Comparison of ENCODE assay signal across 18 cellular contexts in genomic region chr18:11522992-11523391, GRCh38.
DNase-seq lines count a peak whose midpoint lies in the region; ATAC-seq, FAIRE-seq and TF ChIP-seq lines count a peak whose summit lies in the region.
"Had no signal": no experiment of that assay in that cellular context is flagged by ENCODE, and none has a peak within 500 bp of the region (broad histone marks: within the 10 kb centered on the region; RNA-seq: fewer than 3 reads in every experiment).

No MANE protein-coding gene starts in this region.

- H3K4me2 ChIP-seq in astrocyte (ENCODE audit: low read length) (peak overlapping the region; percentile 36), mesenchymal stem cell (ENCODE audit: low read length, poor library complexity, severe bottlenecking) (no peak overlapping the region)
- H3K4me2 ChIP-seq: KMS-11 had no signal

- no peak overlapping the region for H3K23ac ChIP-seq in mesenchymal stem cell (ENCODE audit: low read length in 2 of 2)

- no peaks in the 10 kb centered on the region for H3K79me1 ChIP-seq in mesenchymal stem cell (replicated peaks; ENCODE audit: low read length, poor library complexity, severe bottlenecking)

- H3K9ac ChIP-seq in astrocyte (ENCODE audit: low read length) = no peak overlapping the region
- H3K9ac ChIP-seq in mesenchymal stem cell (ENCODE audit: low read length) = no peak overlapping the region
- H3K9ac ChIP-seq: KMS-11 had no signal

- peaks cover 6% of the 10 kb centered on the region for H3K9me3 Mint-ChIP-seq in astrocyte (ENCODE audit: unreplicated experiment)
- H3K9me3 Mint-ChIP-seq in stimulated activated naive CD8-positive, alpha-beta T cell treated with anti-CD3 and anti-CD28 coated beads, Interleukin-15, amount 100 ng/mL, for 72 hours = no peaks in the 10 kb centered on the region
- H3K9me3 Mint-ChIP-seq in activated T-cell treated with anti-CD3 and anti-CD28 coated beads, Interleukin-2, amount 50 U/mL, for 24 hours = no peaks in the 10 kb centered on the region
- H3K9me3 Mint-ChIP-seq: CD4-positive, alpha-beta T cell had no signal

- H3K14ac ChIP-seq in mesenchymal stem cell (ENCODE audit: low read length in 2 of 2) = no peak overlapping the region

- H2BK12ac ChIP-seq in mesenchymal stem cell (ENCODE audit: low read length in 2 of 2) = no peak overlapping the region

- H2BK5ac ChIP-seq in mesenchymal stem cell (ENCODE audit: low read depth, low read length, poor library complexity, severe bottlenecking) = no peak overlapping the region

- no peaks in the 10 kb centered on the region for H3K36me3 Mint-ChIP-seq in astrocyte (ENCODE audit: low read depth, unreplicated experiment)
- no peaks in the 10 kb centered on the region for H3K36me3 Mint-ChIP-seq in activated T-cell treated with anti-CD3 and anti-CD28 coated beads, Interleukin-2, amount 50 U/mL, for 24 hours (ENCODE audit: low read depth)

- no peaks in the 10 kb centered on the region for H3K36me3 ChIP-seq in astrocyte (ENCODE audit: insufficient read depth, low read length)
- H3K36me3 ChIP-seq in mesenchymal stem cell (ENCODE audit: control insufficient read depth in 1 of 2, insufficient read depth in 2 of 2, low read depth in 1 of 2, low read length in 2 of 2) = no peaks in the 10 kb centered on the region

- H3K27ac ChIP-seq in astrocyte (ENCODE audit: low read depth, low read length) (no peak overlapping the region), mesenchymal stem cell (ENCODE audit: low read length, poor library complexity, severe bottlenecking) (no peak overlapping the region)
- H3K27ac ChIP-seq: C4-2B, HL-60, KMS-11 had no signal

- 69% methylated on average over 4 of the region's 5 CpGs for WGBS in mesenchymal stem cell

- H3K4me1 Mint-ChIP-seq in astrocyte (ENCODE audit: low read depth, unreplicated experiment) = peaks cover 28% of the 10 kb centered on the region
- no peaks in the 10 kb centered on the region for H3K4me1 Mint-ChIP-seq in stimulated activated naive CD8-positive, alpha-beta T cell treated with anti-CD3 and anti-CD28 coated beads, Interleukin-15, amount 100 ng/mL, for 72 hours
- H3K4me1 Mint-ChIP-seq in activated T-cell treated with anti-CD3 and anti-CD28 coated beads, Interleukin-2, amount 50 U/mL, for 24 hours (ENCODE audit: low read depth) = no peaks in the 10 kb centered on the region

- H2BK15ac ChIP-seq in mesenchymal stem cell (ENCODE audit: low read depth, poor library complexity, severe bottlenecking) = no peak overlapping the region

- H3K9me3 ChIP-seq in astrocyte (ENCODE audit: insufficient read depth, low read depth, low read length) = peaks cover 3% of the 10 kb centered on the region
- no peaks in the 10 kb centered on the region for H3K9me3 ChIP-seq in mesenchymal stem cell (ENCODE audit: control insufficient read depth, low read length)

- no peak overlapping the region for H3K4ac ChIP-seq in mesenchymal stem cell (ENCODE audit: low read depth in 1 of 2, low read length in 2 of 2)

- H3K79me2 ChIP-seq in astrocyte (ENCODE audit: insufficient read depth, low read length) = no peaks in the 10 kb centered on the region

- no peak overlapping the region for H2AK5ac ChIP-seq in mesenchymal stem cell (ENCODE audit: low read length, severe bottlenecking)

- H3K4me1 ChIP-seq in astrocyte (ENCODE audit: insufficient read depth, low read length) = peaks cover 23% of the 10 kb centered on the region
- peaks cover 7% of the 10 kb centered on the region for H3K4me1 ChIP-seq in mesenchymal stem cell (ENCODE audit: control insufficient read depth, insufficient read depth, low read depth, low read length)

- peak overlapping the region; percentile 5 for H3K27ac Mint-ChIP-seq in astrocyte (ENCODE audit: unreplicated experiment)
- no peak overlapping the region for H3K27ac Mint-ChIP-seq in stimulated activated naive CD8-positive, alpha-beta T cell treated with anti-CD3 and anti-CD28 coated beads, Interleukin-15, amount 100 ng/mL, for 72 hours
- no peak overlapping the region for H3K27ac Mint-ChIP-seq in activated T-cell treated with anti-CD3 and anti-CD28 coated beads, Interleukin-2, amount 50 U/mL, for 24 hours
- H3K27ac Mint-ChIP-seq: CD4-positive, alpha-beta T cell had no signal

- no peak overlapping the region for H3K4me3 Mint-ChIP-seq in astrocyte (ENCODE audit: unreplicated experiment)
- no peak overlapping the region for H3K4me3 Mint-ChIP-seq in stimulated activated naive CD8-positive, alpha-beta T cell treated with anti-CD3 and anti-CD28 coated beads, Interleukin-15, amount 100 ng/mL, for 72 hours
- no peak overlapping the region for H3K4me3 Mint-ChIP-seq in activated T-cell treated with anti-CD3 and anti-CD28 coated beads, Interleukin-2, amount 50 U/mL, for 24 hours
- H3K4me3 Mint-ChIP-seq: CD4-positive, alpha-beta T cell had no signal

- H3K18ac ChIP-seq in mesenchymal stem cell (ENCODE audit: low read depth in 1 of 2, low read length in 2 of 2) = no peak overlapping the region

- TF ChIP-seq CTCF in astrocyte (IDR thresholded peaks at IDR 0.05; ENCODE audit: insufficient read depth, low read depth, low read length) = no peak

- DNase-seq in M059J (ENCODE audit: low read depth) (peak; percentile 31), astrocyte (ENCODE audit: low read depth) (no peak), dermis blood vessel endothelial cell (peak; percentile 20), mesenchymal stem cell (peak; percentile 21), RPMI8226 (no peak)
- DNase-seq in stimulated activated naive CD8-positive, alpha-beta T cell treated with anti-CD3 and anti-CD28 coated beads, Interleukin-15, amount 100 ng/mL, for 72 hours = no peak
- DNase-seq in activated T-cell treated with anti-CD3 and anti-CD28 coated beads, Interleukin-2, amount 50 U/mL, for 24 hours = no peak
- DNase-seq: AML-193; CD4-positive, alpha-beta T cell; GDM1; HCEC 1CT had no signal

- no peak overlapping the region for H2BK120ac ChIP-seq in mesenchymal stem cell (ENCODE audit: low read depth, low read length)

- no peak for ATAC-seq in HG02973 (IDR thresholded peaks at IDR 0.05; ENCODE audit: unreplicated experiment)
- no peak for ATAC-seq in stimulated activated naive CD8-positive, alpha-beta T cell treated with anti-CD3 and anti-CD28 coated beads, Interleukin-15, amount 100 ng/mL, for 72 hours

- H4K91ac ChIP-seq in mesenchymal stem cell (ENCODE audit: low read length) = no peak overlapping the region

- H3K27me3 ChIP-seq in astrocyte (ENCODE audit: insufficient read depth, low read length) (no peaks in the 10 kb centered on the region), mesenchymal stem cell (ENCODE audit: control insufficient read depth in 1 of 2, insufficient read depth in 1 of 2, low read length in 2 of 2) (peaks cover 0 to 19% of the 10 kb centered on the region in 2 experiments)

- H3K27me3 Mint-ChIP-seq in astrocyte (ENCODE audit: low read depth, unreplicated experiment) = no peaks in the 10 kb centered on the region
- peaks cover 9% of the 10 kb centered on the region for H3K27me3 Mint-ChIP-seq in stimulated activated naive CD8-positive, alpha-beta T cell treated with anti-CD3 and anti-CD28 coated beads, Interleukin-15, amount 100 ng/mL, for 72 hours
- peaks cover 3% of the 10 kb centered on the region for H3K27me3 Mint-ChIP-seq in activated T-cell treated with anti-CD3 and anti-CD28 coated beads, Interleukin-2, amount 50 U/mL, for 24 hours
- H3K27me3 Mint-ChIP-seq: CD4-positive, alpha-beta T cell had no signal

- no peak overlapping the region for H2AFZ ChIP-seq in astrocyte (ENCODE audit: low read depth, low read length)
- no peak overlapping the region for H2AFZ ChIP-seq in mesenchymal stem cell (ENCODE audit: low read depth, low read length)

- no peak for FAIRE-seq in astrocyte (lab: Jason Lieb, UNC)
- FAIRE-seq: A204.1, GM12892, GM18507 had no signal

- no peak overlapping the region for H3K4me3 ChIP-seq in astrocyte (ENCODE audit: insufficient read depth, low read depth, low read length)
- no peak overlapping the region for H3K4me3 ChIP-seq in mesenchymal stem cell (ENCODE audit: insufficient read depth in 1 of 2, low read depth in 1 of 2, low read length in 2 of 2)

- H4K8ac ChIP-seq in mesenchymal stem cell (ENCODE audit: low read length) = no peak overlapping the region

- H4K20me1 ChIP-seq in astrocyte (ENCODE audit: insufficient read depth, low read length) = no peaks in the 10 kb centered on the region

Comparison
In these comparisons a context has a peak if more than half of its experiments do, and no peak if none do; other contexts are left out.
1. DNase-seq: peak in M059J (single experiment), dermis blood vessel endothelial cell (single experiment) and mesenchymal stem cell (single experiment); none in astrocyte (single experiment), stimulated activated naive CD8-positive, alpha-beta T cell treated with anti-CD3 and anti-CD28 coated beads, Interleukin-15, amount 100 ng/mL, for 72 hours (0 of 2), activated T-cell treated with anti-CD3 and anti-CD28 coated beads, Interleukin-2, amount 50 U/mL, for 24 hours (single experiment) and RPMI8226 (single experiment).